Comparison of ENCODE assay signal across 9 cellular contexts in the genomic region with DNA sequence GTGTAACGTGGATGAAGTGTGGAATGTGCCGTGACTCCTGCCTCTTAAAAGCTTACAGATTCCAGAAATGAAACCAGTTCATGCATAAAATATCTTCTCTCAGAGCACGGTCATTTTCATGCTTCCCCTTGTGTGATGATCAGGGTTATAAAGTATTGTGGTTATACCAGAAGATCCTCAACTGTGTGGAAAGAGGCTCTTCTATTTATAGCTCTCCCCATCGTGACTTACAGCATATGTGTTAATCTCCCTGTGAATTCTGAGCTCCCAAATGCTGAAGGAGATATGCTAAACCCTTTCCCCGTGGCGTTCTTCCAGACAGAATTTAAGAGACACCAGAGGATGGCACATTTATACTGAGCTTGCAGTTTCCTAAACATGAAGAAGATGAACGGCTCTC.
DNase-seq lines count a peak whose midpoint lies in the region; ATAC-seq and TF ChIP-seq lines count a peak whose summit lies in the region.
"Had no signal": no experiment of that assay in that cellular context is flagged by ENCODE, and none has a peak within 500 bp of the region (broad histone marks: within the 10 kb centered on the region; RNA-seq: fewer than 3 reads in every experiment).

No MANE protein-coding gene starts in this region.

- no peaks in the 10 kb centered on the region for H4K20me1 ChIP-seq in smooth muscle cell (ENCODE audit: low read depth)

- no peaks in the 10 kb centered on the region for H3K4me1 ChIP-seq in smooth muscle cell (ENCODE audit: low read depth)
- no peaks in the 10 kb centered on the region for H3K4me1 ChIP-seq in transverse colon

- H3K27ac ChIP-seq in smooth muscle cell (ENCODE audit: low read depth): no peak overlapping the region
- no peak overlapping the region for H3K27ac ChIP-seq in transverse colon

- no peaks in the 10 kb centered on the region for H3F3A ChIP-seq in smooth muscle cell (ENCODE audit: low read depth)

- H3K4me3 ChIP-seq in smooth muscle cell (no peak overlapping the region), transverse colon (no peak overlapping the region)

- peak overlapping the region; percentile 24 for H3K4me2 ChIP-seq in smooth muscle cell

- ATAC-seq in activated T-cell treated with anti-CD3 and anti-CD28 coated beads, Interleukin-2, amount 50 U/mL, for 4 hours: no peak
- ATAC-seq in T-cell (replicated peaks in 1 of 4): no peak

- no peaks in the 10 kb centered on the region for H3K9me3 Mint-ChIP-seq in activated T-cell treated with anti-CD3 and anti-CD28 coated beads, Interleukin-2, amount 50 U/mL, for 4 hours
- H3K9me3 Mint-ChIP-seq in T-cell: no peaks in the 10 kb centered on the region
- H3K9me3 Mint-ChIP-seq: activated naive CD8-positive, alpha-beta T cell treated with anti-CD3 and anti-CD28 coated beads for 36 hours had no signal

- H3K27me3 ChIP-seq in smooth muscle cell (ENCODE audit: low read depth): peaks cover 40% of the 10 kb centered on the region
- H3K27me3 ChIP-seq in transverse colon: peaks cover 6% of the 10 kb centered on the region

- H2AFZ ChIP-seq in smooth muscle cell (ENCODE audit: low read depth): no peak overlapping the region

- H3K4me3 Mint-ChIP-seq in activated T-cell treated with anti-CD3 and anti-CD28 coated beads, Interleukin-2, amount 50 U/mL, for 4 hours: no peak overlapping the region
- H3K4me3 Mint-ChIP-seq in T-cell: no peak overlapping the region
- H3K4me3 Mint-ChIP-seq: activated naive CD8-positive, alpha-beta T cell treated with anti-CD3 and anti-CD28 coated beads for 36 hours had no signal

- H3K36me3 Mint-ChIP-seq in activated T-cell treated with anti-CD3 and anti-CD28 coated beads, Interleukin-2, amount 50 U/mL, for 4 hours (ENCODE audit: insufficient read depth): no peaks in the 10 kb centered on the region
- H3K36me3 Mint-ChIP-seq in T-cell: no peaks in the 10 kb centered on the region
- H3K36me3 Mint-ChIP-seq: activated naive CD8-positive, alpha-beta T cell treated with anti-CD3 and anti-CD28 coated beads for 36 hours had no signal

- WGBS in smooth muscle cell (ENCODE audit: low lambda C conversion rate): 31% methylated on average over 7 of the region's 7 CpGs
- WGBS in transverse colon (ENCODE audit: low coverage in 1 of 2), 2 donors: 11 to 33% methylated on average over 3 to 7 of the region's 7 CpGs

- in situ Hi-C loops in transverse colon (cut with MboI; ENCODE audit: low pct_ligation_motif_present in 1 of 4, low pct_unique_long_range_greater_than_20kb in 1 of 4, low sequenced_read_pairs in 3 of 4): no loop called here

- DNase-seq in GDM1 (lab: John Stamatoyannopoulos, UW) (peak; percentile 37), MV-4-11 (lab: John Stamatoyannopoulos, UW) (peak; percentile 95), fibroblast of peridontal ligament (ENCODE audit: extremely low read depth) (peak; percentile 3), smooth muscle cell (lab: John Stamatoyannopoulos, UW; ENCODE audit: unreplicated experiment) (no peak), transverse colon (no peak), T-cell (no peak)
- DNase-seq in activated T-cell treated with anti-CD3 and anti-CD28 coated beads, Interleukin-2, amount 50 U/mL, for 4 hours: no peak
- DNase-seq: activated naive CD8-positive, alpha-beta T cell treated with anti-CD3 and anti-CD28 coated beads for 36 hours; DND-41 had no signal

- no peaks in the 10 kb centered on the region for H3K36me3 ChIP-seq in smooth muscle cell (ENCODE audit: low read depth)
- H3K36me3 ChIP-seq in transverse colon: no peaks in the 10 kb centered on the region

- H3K9me3 ChIP-seq in smooth muscle cell (replicated peaks; ENCODE audit: low read depth) (no peaks in the 10 kb centered on the region), transverse colon (no peaks in the 10 kb centered on the region)

- TF ChIP-seq EP300 in transverse colon (IDR thresholded peaks at IDR 0.05; ENCODE audit: low read depth): no peak

- TF ChIP-seq CTCF in smooth muscle cell (IDR thresholded peaks at IDR 0.05; ENCODE audit: borderline replicate concordance, insufficient read depth, poor library complexity, severe bottlenecking): no peak
- no peak for TF ChIP-seq CTCF in transverse colon (IDR thresholded peaks at IDR 0.05)

- H3K4me1 Mint-ChIP-seq in activated T-cell treated with anti-CD3 and anti-CD28 coated beads, Interleukin-2, amount 50 U/mL, for 4 hours (ENCODE audit: low read depth): no peaks in the 10 kb centered on the region
- H3K4me1 Mint-ChIP-seq in T-cell: peaks cover 0 to 5% (median 5%) of the 10 kb centered on the region in 3 donors
- H3K4me1 Mint-ChIP-seq: activated naive CD8-positive, alpha-beta T cell treated with anti-CD3 and anti-CD28 coated beads for 36 hours had no signal

- no peaks in the 10 kb centered on the region for H3K27me3 Mint-ChIP-seq in activated T-cell treated with anti-CD3 and anti-CD28 coated beads, Interleukin-2, amount 50 U/mL, for 4 hours (ENCODE audit: low read depth)
- peaks cover 0 to 16% of the 10 kb centered on the region in 2 donors for H3K27me3 Mint-ChIP-seq in T-cell

- POLR2A ChIA-PET in T-cell (lab: Charles Lee): no interaction called here

- no peak overlapping the region for H3K9ac ChIP-seq in smooth muscle cell (ENCODE audit: low read depth)

- no peaks in the 10 kb centered on the region for H3K79me2 ChIP-seq in smooth muscle cell (ENCODE audit: low read depth)

- intact Hi-C loops in transverse colon (cut with DNase I; ENCODE audit: low total_unique reads): no loop called here

- CTCF ChIA-PET in T-cell (lab: Charles Lee): no interaction called here

- H3K27ac Mint-ChIP-seq in T-cell: no peak overlapping the region
- H3K27ac Mint-ChIP-seq: activated naive CD8-positive, alpha-beta T cell treated with anti-CD3 and anti-CD28 coated beads for 36 hours had no signal

- no peak for TF ChIP-seq POLR2A in transverse colon (IDR thresholded peaks at IDR 0.05)

Comparison
In these comparisons a context has a peak if more than half of its experiments do, and no peak if none do; other contexts are left out.
1. DNase-seq: peak in GDM1 (single experiment), MV-4-11 (single experiment) and fibroblast of peridontal ligament (single experiment); none in smooth muscle cell (single experiment), transverse colon (single experiment), activated T-cell treated with anti-CD3 and anti-CD28 coated beads, Interleukin-2, amount 50 U/mL, for 4 hours (single experiment) and T-cell (0 of 34).